ENCODE assay signal across 21 cellular contexts in the genomic region with DNA sequence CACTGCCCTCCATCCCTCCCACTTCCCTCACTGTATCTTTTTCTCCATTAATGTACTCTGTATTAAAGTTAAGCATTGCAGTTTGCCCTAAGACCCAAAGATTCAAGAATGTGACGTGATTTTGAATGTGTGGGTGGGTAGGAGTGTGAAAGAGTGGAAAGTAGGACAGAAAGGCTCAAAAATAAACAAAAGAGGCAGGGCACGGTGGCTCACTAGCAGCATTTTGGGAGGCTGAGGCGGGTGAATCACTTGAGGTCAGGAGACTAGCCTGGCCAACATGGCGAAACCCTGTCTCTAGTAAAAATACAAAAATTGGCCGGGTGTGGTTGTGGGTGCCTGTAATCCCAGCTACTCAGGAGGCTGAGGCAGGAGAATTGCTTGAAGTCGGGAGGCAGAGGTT. TPM values are rescaled to one million over a fixed set of nuclear protein-coding genes. Genes with fewer than 3 reads are reported as not detected.
DNase-seq lines count a peak whose midpoint lies in the region; ATAC-seq and TF ChIP-seq lines count a peak whose summit lies in the region.
"Had no signal": no experiment of that assay in that cellular context is flagged by ENCODE, and none has a peak within 500 bp of the region (broad histone marks: within the 10 kb centered on the region; RNA-seq: fewer than 3 reads in every experiment).

No MANE protein-coding gene starts in this region.

- H3K9me3 Mint-ChIP-seq in GM23338: no peaks in the 10 kb centered on the region
- H3K9me3 Mint-ChIP-seq in activated T-helper 2 cell treated with anti-CD3 and anti-CD28 coated beads, Interferon-gamma antibody, Interleukin-2, Interleukin-4, amounts not matched to agents 10 μg/mL and 5 μg/mL and 100 μg/mL, durations not matched to agents 14 hours and 24 hours and 36 hours: no peaks in the 10 kb centered on the region
- H3K9me3 Mint-ChIP-seq: central memory CD8-positive, alpha-beta T cell had no signal

- H2BK15ac ChIP-seq in mesenchymal stem cell (ENCODE audit: low read depth, poor library complexity, severe bottlenecking): no peak overlapping the region

- H3K36me3 ChIP-seq in GM23338 (ENCODE audit: insufficient read depth): peaks cover 73% of the 10 kb centered on the region
- peaks cover 23 to 92% of the 10 kb centered on the region in 2 experiments for H3K36me3 ChIP-seq in mesenchymal stem cell (ENCODE audit: control insufficient read depth in 1 of 2, insufficient read depth in 2 of 2, low read depth in 1 of 2, low read length in 2 of 2)
- no peaks in the 10 kb centered on the region for H3K36me3 ChIP-seq in hepatocyte (replicated peaks; ENCODE audit: insufficient read depth, low read depth)

- H3K23ac ChIP-seq in mesenchymal stem cell (ENCODE audit: low read length in 2 of 2): no peak overlapping the region

- peaks cover 97% of the 10 kb centered on the region for H3K36me3 Mint-ChIP-seq in GM23338 (ENCODE audit: low read depth)
- H3K36me3 Mint-ChIP-seq in activated T-helper 2 cell treated with anti-CD3 and anti-CD28 coated beads, Interferon-gamma antibody, Interleukin-2, Interleukin-4, amounts not matched to agents 10 μg/mL and 5 μg/mL and 100 μg/mL, durations not matched to agents 14 hours and 24 hours and 36 hours (ENCODE audit: low read depth): peaks cover 91% of the 10 kb centered on the region

- intact Hi-C loops in activated T-helper 2 cell treated with anti-CD3 and anti-CD28 coated beads, Interferon-gamma antibody, Interleukin-2, Interleukin-4, amounts not matched to agents 10 μg/mL and 5 μg/mL and 100 μg/mL, durations not matched to agents 14 hours and 24 hours and 36 hours (cut with micrococcal nuclease): no loop called here

- H3K9me3 ChIP-seq in mesenchymal stem cell (ENCODE audit: control insufficient read depth, low read length): no peaks in the 10 kb centered on the region
- no peaks in the 10 kb centered on the region for H3K9me3 ChIP-seq in hepatocyte (ENCODE audit: low read depth)
- H3K9me3 ChIP-seq: neutrophil, suprapubic skin had no signal

- H2AK5ac ChIP-seq in mesenchymal stem cell (ENCODE audit: low read length, severe bottlenecking): no peak overlapping the region

- no peak overlapping the region for H4K91ac ChIP-seq in mesenchymal stem cell (ENCODE audit: low read length)

- no peak overlapping the region for H3K4me2 ChIP-seq in GM23338
- no peak overlapping the region for H3K4me2 ChIP-seq in mesenchymal stem cell (ENCODE audit: low read length, poor library complexity, severe bottlenecking)
- no peak overlapping the region for H3K4me2 ChIP-seq in hepatocyte

- TF ChIP-seq CTCF in AG09309 (IDR thresholded peaks at IDR 0.05; ENCODE audit: control insufficient read depth, insufficient read depth, low read depth, low read length, missing control alignments): no peak
- no peak for TF ChIP-seq CTCF in GM23338 (conservative IDR thresholded peaks at IDR 0.05; ENCODE audit: low read depth in 2 of 2)
- no peak for TF ChIP-seq CTCF in hepatocyte (IDR thresholded peaks at IDR 0.05; ENCODE audit: poor library complexity)

- no peaks in the 10 kb centered on the region for H3K27me3 Mint-ChIP-seq in GM23338 (ENCODE audit: insufficient read depth, low read depth, poor library complexity)
- H3K27me3 Mint-ChIP-seq in activated T-helper 2 cell treated with anti-CD3 and anti-CD28 coated beads, Interferon-gamma antibody, Interleukin-2, Interleukin-4, amounts not matched to agents 10 μg/mL and 5 μg/mL and 100 μg/mL, durations not matched to agents 14 hours and 24 hours and 36 hours (ENCODE audit: low read depth): no peaks in the 10 kb centered on the region
- H3K27me3 Mint-ChIP-seq: central memory CD8-positive, alpha-beta T cell had no signal

- H3K79me2 ChIP-seq in GM23338 (replicated peaks; ENCODE audit: insufficient read depth) (no peaks in the 10 kb centered on the region), hepatocyte (no peaks in the 10 kb centered on the region)

- H3K4me3 ChIP-seq in AG09309 (ENCODE audit: control insufficient read depth, low read depth, low read length) (no peak overlapping the region), GM23338 (no peak overlapping the region), mesenchymal stem cell (ENCODE audit: insufficient read depth in 1 of 2, low read depth in 1 of 2, low read length in 2 of 2) (no peak overlapping the region), hepatocyte (no peak overlapping the region)
- H3K4me3 ChIP-seq: suprapubic skin had no signal

- H3K4me1 ChIP-seq in GM23338 (ENCODE audit: insufficient read depth): peaks cover 17% of the 10 kb centered on the region
- no peaks in the 10 kb centered on the region for H3K4me1 ChIP-seq in mesenchymal stem cell (ENCODE audit: control insufficient read depth, insufficient read depth, low read depth, low read length)
- no peaks in the 10 kb centered on the region for H3K4me1 ChIP-seq in hepatocyte (ENCODE audit: insufficient read depth)
- H3K4me1 ChIP-seq: suprapubic skin had no signal

- no peak overlapping the region for H4K8ac ChIP-seq in mesenchymal stem cell (ENCODE audit: low read length)

- H4K20me1 ChIP-seq in GM23338 (replicated peaks; ENCODE audit: insufficient read depth) (peaks cover 17% of the 10 kb centered on the region; the same call in 1 of the 2 replicates), hepatocyte (ENCODE audit: insufficient read depth, poor library complexity, severe bottlenecking) (peaks cover 3% of the 10 kb centered on the region)

- H2BK5ac ChIP-seq in mesenchymal stem cell (ENCODE audit: low read depth, low read length, poor library complexity, severe bottlenecking): no peak overlapping the region

- H3K27me3 ChIP-seq in GM23338 (ENCODE audit: insufficient read depth): no peaks in the 10 kb centered on the region
- H3K27me3 ChIP-seq in mesenchymal stem cell (ENCODE audit: control insufficient read depth in 1 of 2, insufficient read depth in 1 of 2, low read length in 2 of 2): no peaks in the 10 kb centered on the region
- H3K27me3 ChIP-seq in hepatocyte: no peaks in the 10 kb centered on the region
- H3K27me3 ChIP-seq: neutrophil, suprapubic skin had no signal

- no peak overlapping the region for H3K27ac Mint-ChIP-seq in GM23338
- peak overlapping the region; percentile 66 for H3K27ac Mint-ChIP-seq in activated T-helper 2 cell treated with anti-CD3 and anti-CD28 coated beads, Interferon-gamma antibody, Interleukin-2, Interleukin-4, amounts not matched to agents 10 μg/mL and 5 μg/mL and 100 μg/mL, durations not matched to agents 14 hours and 24 hours and 36 hours

- no peak overlapping the region for H2BK12ac ChIP-seq in mesenchymal stem cell (ENCODE audit: low read length in 2 of 2)

- H2AFZ ChIP-seq in GM23338 (no peak overlapping the region), mesenchymal stem cell (ENCODE audit: low read depth, low read length) (no peak overlapping the region), hepatocyte (no peak overlapping the region)

- H2BK120ac ChIP-seq in mesenchymal stem cell (ENCODE audit: low read depth, low read length): no peak overlapping the region

- H3K27ac ChIP-seq in GM23338 (ENCODE audit: low read depth) (peak overlapping the region; percentile 45; the same call in 1 of the 2 replicates), mesenchymal stem cell (ENCODE audit: low read length, poor library complexity, severe bottlenecking) (no peak overlapping the region), hepatocyte (no peak overlapping the region)
- H3K27ac ChIP-seq: neutrophil, suprapubic skin had no signal

- H3K79me1 ChIP-seq in mesenchymal stem cell (replicated peaks; ENCODE audit: low read length, poor library complexity, severe bottlenecking): peaks cover 4% of the 10 kb centered on the region

- H3K9ac ChIP-seq in mesenchymal stem cell (ENCODE audit: low read length): peak overlapping the region; percentile 52

- no peak overlapping the region for H3K4me3 Mint-ChIP-seq in GM23338
- no peak overlapping the region for H3K4me3 Mint-ChIP-seq in activated T-helper 2 cell treated with anti-CD3 and anti-CD28 coated beads, Interferon-gamma antibody, Interleukin-2, Interleukin-4, amounts not matched to agents 10 μg/mL and 5 μg/mL and 100 μg/mL, durations not matched to agents 14 hours and 24 hours and 36 hours (ENCODE audit: low read depth)
- H3K4me3 Mint-ChIP-seq: central memory CD8-positive, alpha-beta T cell had no signal

- 96% methylated on average over 6 of the region's 6 CpGs for WGBS in mesenchymal stem cell
- 87% methylated on average over 6 of the region's 6 CpGs for WGBS in hepatocyte (ENCODE audit: low lambda C conversion rate, missing lambda C conversion rate)

- no peak overlapping the region for H3K14ac ChIP-seq in mesenchymal stem cell (ENCODE audit: low read length in 2 of 2)

- H3K4ac ChIP-seq in mesenchymal stem cell (ENCODE audit: low read depth in 1 of 2, low read length in 2 of 2): no peak overlapping the region

- no peak overlapping the region for H3K18ac ChIP-seq in mesenchymal stem cell (ENCODE audit: low read depth in 1 of 2, low read length in 2 of 2)

- H3K4me1 Mint-ChIP-seq in GM23338: peaks cover 15% of the 10 kb centered on the region
- H3K4me1 Mint-ChIP-seq in activated T-helper 2 cell treated with anti-CD3 and anti-CD28 coated beads, Interferon-gamma antibody, Interleukin-2, Interleukin-4, amounts not matched to agents 10 μg/mL and 5 μg/mL and 100 μg/mL, durations not matched to agents 14 hours and 24 hours and 36 hours (ENCODE audit: low read depth): peaks cover 20% of the 10 kb centered on the region
- H3K4me1 Mint-ChIP-seq: central memory CD8-positive, alpha-beta T cell had no signal

- H3K9me2 ChIP-seq in GM23338 (ENCODE audit: insufficient read depth): no peaks in the 10 kb centered on the region
- no peaks in the 10 kb centered on the region for H3K9me2 ChIP-seq in hepatocyte (replicated peaks; ENCODE audit: insufficient read depth)

- DNase-seq in AG09309 (ENCODE audit: low read depth) (peak; percentile 44), GM23338 (ENCODE audit: low spot score) (no peak), mesenchymal stem cell (no peak), foreskin melanocyte (no peak), hepatocyte (ENCODE audit: low spot score) (no peak)
- no peak for DNase-seq in activated T-helper 2 cell treated with anti-CD3 and anti-CD28 coated beads, Interferon-gamma antibody, Interleukin-2, Interleukin-4, amounts not matched to agents 10 μg/mL and 5 μg/mL and 100 μg/mL, durations not matched to agents 14 hours and 24 hours and 36 hours (ENCODE audit: low spot score)
- DNase-seq: AML-193; Calu3; effector memory CD4-positive, alpha-beta T cell; hypothalamus; NCI-H2081 treated with DMSO at 0.1 percent for 48 hours; NCI-H526 treated with DMSO at 0.1 percent for 48 hours; OCI-M1; right cardiac atrium; SIG-M5; stimulated activated CD4-positive, alpha-beta T cell treated with anti-CD3 and anti-CD28 coated beads, Interleukin-1b, Interleukin-23, amount 100 ng/mL, for 48 hours had no signal

- ATAC-seq in GM23338 (no peak), HG02623 (IDR thresholded peaks at IDR 0.05; ENCODE audit: unreplicated experiment) (no peak)
- ATAC-seq: activated CD4-positive, CD25-positive, alpha-beta regulatory T cell treated with anti-CD3 and anti-CD28 coated beads, Interleukin-2, amount 50 U/mL, for 24 hours; right cardiac atrium had no signal

- H3F3A ChIP-seq in GM23338 (replicated peaks; ENCODE audit: low read depth): peaks cover 9% of the 10 kb centered on the region; the same call in 1 of the 2 replicates

RNA-seq across cellular contexts. Expression of a gene that starts 18.4 kb away (rescaled TPM):
- 179 and 187 TPM in 2 replicates for total RNA-seq in GM23338 (2014; rRNA removed; shearing (Covaris generic))
- polyA plus RNA-seq in GM23338 (2016; fragmentation: Nextera tagmentation; extraction: Ambion mirVana) (29.3 and 35.5 TPM in 2 replicates), hepatocyte (136 and 137 TPM in 2 replicates)
- 644 and 680 TPM in 2 replicates for total RNA-seq in activated T-helper 2 cell treated with anti-CD3 and anti-CD28 coated beads, Interferon-gamma antibody, Interleukin-2, Interleukin-4, amounts not matched to agents 10 μg/mL and 5 μg/mL and 100 μg/mL, durations not matched to agents 14 hours and 24 hours and 36 hours
- 34.8 TPM for polyA plus RNA-seq in mesenchymal stem cell (2013, experiment 1 of 2)
- polyA plus RNA-seq in mesenchymal stem cell (2013, experiment 2 of 2): 37.0 TPM
- total RNA-seq in hepatocyte: 230 and 278 TPM in 2 replicates
